Comparison of ENCODE assay signal across 16 cellular contexts in genomic region chr5:155406815-155407214, GRCh38.
"Had no signal": no experiment of that assay in that cellular context is flagged by ENCODE, and none has a peak within 500 bp of the region (broad histone marks: within the 10 kb centered on the region; RNA-seq: fewer than 3 reads in every experiment).

No MANE protein-coding gene starts in this region.

- H3K4me3 ChIP-seq: prostate gland, right lobe of liver, tibial artery, uterus had no signal

- H3K4me1 ChIP-seq: prostate gland, right lobe of liver, tibial artery, uterus had no signal

- H3K27ac ChIP-seq: prostate gland, right lobe of liver, tibial artery, uterus had no signal

- H3K36me3 ChIP-seq: prostate gland, right lobe of liver, tibial artery, uterus had no signal

- H3K27me3 ChIP-seq: right lobe of liver, tibial artery, uterus had no signal

- ATAC-seq: esophagus mucosa; natural killer cell treated with Interleukin-12 subunit alpha and Interleukin-12 subunit beta and Interleukin-15 and Interleukin-18, amount 100 ng/mL, for 72 hours; right lobe of liver; stimulated activated effector memory CD8-positive, alpha-beta T cell treated with anti-CD3 and anti-CD28 coated beads, Interleukin-12 subunit alpha, Interleukin-12 subunit beta, amount 100 ng/mL, for 72 hours had no signal

- H3K27me3 Mint-ChIP-seq: activated CD4-positive, alpha-beta memory T cell treated with anti-CD3 and anti-CD28 coated beads, Interleukin-2, amount 10 ng/mL, durations not matched to agents 7 days and 5 days; natural killer cell treated with Interleukin-12 subunit alpha and Interleukin-12 subunit beta and Interleukin-15 and Interleukin-18, amount 100 ng/mL, for 72 hours had no signal

- DNase-seq: activated CD4-positive, alpha-beta memory T cell treated with anti-CD3 and anti-CD28 coated beads, Interleukin-2, amount 10 ng/mL, durations not matched to agents 7 days and 5 days; activated CD4-positive, alpha-beta T cell treated with anti-CD3 and anti-CD28 coated beads for 1 hour; activated CD8-positive, alpha-beta memory T cell treated with anti-CD3 and anti-CD28 coated beads, Interleukin-2, amount 50 U/mL, for 48 hours; activated naive CD4-positive, alpha-beta T cell; aorta; immature natural killer cell; nucleus accumbens; right lobe of liver; tibial artery; uterus had no signal

- H3K4me3 Mint-ChIP-seq: activated CD4-positive, alpha-beta memory T cell treated with anti-CD3 and anti-CD28 coated beads, Interleukin-2, amount 10 ng/mL, durations not matched to agents 7 days and 5 days; activated T-helper 1 cell treated with anti-CD3 and anti-CD28 coated beads, Interleukin-12 subunit alpha, Interleukin-12 subunit beta, Interleukin-2, Interleukin-4 antibody, amounts not matched to agents 30 ng/mL and 10 ng/mL and 1 ng/mL, durations not matched to agents 14 hours and 24 hours and 36 hours; immature natural killer cell; natural killer cell treated with Interleukin-12 subunit alpha and Interleukin-12 subunit beta and Interleukin-15 and Interleukin-18, amount 100 ng/mL, for 72 hours; stimulated activated effector memory CD8-positive, alpha-beta T cell treated with anti-CD3 and anti-CD28 coated beads, Interleukin-12 subunit alpha, Interleukin-12 subunit beta, amount 100 ng/mL, for 72 hours had no signal

- H3K4me1 Mint-ChIP-seq: activated CD4-positive, alpha-beta memory T cell treated with anti-CD3 and anti-CD28 coated beads, Interleukin-2, amount 10 ng/mL, durations not matched to agents 7 days and 5 days; immature natural killer cell; stimulated activated effector memory CD8-positive, alpha-beta T cell treated with anti-CD3 and anti-CD28 coated beads, Interleukin-12 subunit alpha, Interleukin-12 subunit beta, amount 100 ng/mL, for 72 hours had no signal

- H3K36me3 Mint-ChIP-seq: natural killer cell treated with Interleukin-12 subunit alpha and Interleukin-12 subunit beta and Interleukin-15 and Interleukin-18, amount 100 ng/mL, for 72 hours; stimulated activated effector memory CD8-positive, alpha-beta T cell treated with anti-CD3 and anti-CD28 coated beads, Interleukin-12 subunit alpha, Interleukin-12 subunit beta, amount 100 ng/mL, for 72 hours had no signal

- H3K9me3 ChIP-seq: prostate gland, right lobe of liver, uterus had no signal

- FAIRE-seq: bronchial epithelial cell had no signal

- H3K27ac Mint-ChIP-seq: activated CD4-positive, alpha-beta memory T cell treated with anti-CD3 and anti-CD28 coated beads, Interleukin-2, amount 10 ng/mL, durations not matched to agents 7 days and 5 days; activated T-helper 1 cell treated with anti-CD3 and anti-CD28 coated beads, Interleukin-12 subunit alpha, Interleukin-12 subunit beta, Interleukin-2, Interleukin-4 antibody, amounts not matched to agents 30 ng/mL and 10 ng/mL and 1 ng/mL, durations not matched to agents 14 hours and 24 hours and 36 hours; immature natural killer cell; natural killer cell treated with Interleukin-12 subunit alpha and Interleukin-12 subunit beta and Interleukin-15 and Interleukin-18, amount 100 ng/mL, for 72 hours; stimulated activated effector memory CD8-positive, alpha-beta T cell treated with anti-CD3 and anti-CD28 coated beads, Interleukin-12 subunit alpha, Interleukin-12 subunit beta, amount 100 ng/mL, for 72 hours had no signal
